Comparison of ENCODE assay signal across 8 cellular contexts in genomic region chr1:149927535-149928387, GRCh38. TPM values are rescaled to one million over a fixed set of nuclear protein-coding genes. Genes with fewer than 3 reads are reported as not detected.
DNase-seq lines count a peak whose midpoint lies in the region; ATAC-seq and TF ChIP-seq lines count a peak whose summit lies in the region.

Gene SF3B4 (minus strand): TSS chr1:149927803. CDS start chr1:149927759, 44 bp downstream.

- no peaks in the 10 kb centered on the region for H3K9me3 ChIP-seq in HUES48 (ENCODE audit: control insufficient read depth, insufficient read depth, low read length)
- H3K9me3 ChIP-seq in NT2/D1 (ENCODE audit: insufficient read depth, low read length) = no peaks in the 10 kb centered on the region
- no peaks in the 10 kb centered on the region for H3K9me3 ChIP-seq in endocrine pancreas (ENCODE audit: control insufficient read depth, low read length)

- no peaks in the 10 kb centered on the region for H3K27me3 ChIP-seq in HUES48 (ENCODE audit: control insufficient read depth, insufficient read depth, low read length)
- no peaks in the 10 kb centered on the region for H3K27me3 ChIP-seq in NT2/D1 (ENCODE audit: insufficient read depth, insufficient read length)
- H3K27me3 ChIP-seq in endocrine pancreas (ENCODE audit: control insufficient read depth, insufficient read depth, low read length) = no peaks in the 10 kb centered on the region
- no peaks in the 10 kb centered on the region for H3K27me3 ChIP-seq in mesendoderm (ENCODE audit: insufficient read depth, low read length, poor library complexity)

- peak within 1 kb of the TSS; percentile 95 for H3K56ac ChIP-seq in mesendoderm (ENCODE audit: low read length)

- H2BK120ac ChIP-seq in mesendoderm (ENCODE audit: low read depth, low read length) = no peak within 1 kb of the TSS

- CTCF ChIA-PET in Calu3 (lab: Charles Lee) = interaction anchor here (1.0 kb wide), 1 partner anchor 40 kb away, joined by 4 read pairs; a partner anchor contains a TSS
- CTCF ChIA-PET in activated CD8-positive, alpha-beta memory T cell treated with anti-CD3 and anti-CD28 coated beads, Interleukin-2, amount 10 ng/mL, durations not matched to agents 7 days and 5 days (lab: Charles Lee) = interaction anchor here (1.0 to 1.9 kb wide), 5 partner anchors 28 to 259 kb away, joined by 4 to 10 read pairs (median 5); a partner anchor contains a TSS

- H3K4ac ChIP-seq in mesendoderm (ENCODE audit: low read depth, low read length) = peak within 1 kb of the TSS; percentile 84

- H3K79me2 ChIP-seq in mesendoderm (ENCODE audit: control insufficient read depth, insufficient read depth, low read length) = peaks cover 27% of the 10 kb centered on the region

- peak within 1 kb of the TSS; percentile 65 for H2BK5ac ChIP-seq in mesendoderm (ENCODE audit: low read length)

- H3K79me1 ChIP-seq in mesendoderm (ENCODE audit: low read length) = peaks cover 17% of the 10 kb centered on the region

- peak within 1 kb of the TSS; percentile 95 for H3K18ac ChIP-seq in mesendoderm (ENCODE audit: low read length)

- H3K9me3 Mint-ChIP-seq in Calu3 (ENCODE audit: low read depth, unreplicated experiment) = no peaks in the 10 kb centered on the region
- H3K9me3 Mint-ChIP-seq in activated CD8-positive, alpha-beta memory T cell treated with anti-CD3 and anti-CD28 coated beads, Interleukin-2, amount 10 ng/mL, durations not matched to agents 7 days and 5 days (ENCODE audit: low read depth) = no peaks in the 10 kb centered on the region

- peak within 1 kb of the TSS; percentile 6 for H4K5ac ChIP-seq in mesendoderm (ENCODE audit: low read length)

- peak within 1 kb of the TSS; percentile 72 for H2AK5ac ChIP-seq in mesendoderm (ENCODE audit: low read length)

- no peaks in the 10 kb centered on the region for H3K27me3 Mint-ChIP-seq in Calu3 (ENCODE audit: unreplicated experiment)
- no peaks in the 10 kb centered on the region for H3K27me3 Mint-ChIP-seq in activated CD8-positive, alpha-beta memory T cell treated with anti-CD3 and anti-CD28 coated beads, Interleukin-2, amount 10 ng/mL, durations not matched to agents 7 days and 5 days

- H3K4me2 ChIP-seq in mesendoderm (ENCODE audit: low read length) = peak within 1 kb of the TSS; percentile 83

- intact Hi-C loops in Calu3 (cut with micrococcal nuclease; ENCODE audit: unreplicated experiment) = no loop called here

- no peak for TF ChIP-seq CTCF in Calu3 (IDR thresholded peaks at IDR 0.05; ENCODE audit: unreplicated experiment)

- peak within 1 kb of the TSS; percentile 99 for H3K27ac ChIP-seq in HUES48 (ENCODE audit: low read depth, low read length)
- H3K27ac ChIP-seq in mesendoderm (ENCODE audit: low read depth, low read length) = peak within 1 kb of the TSS; percentile 94

- H3K4me3 Mint-ChIP-seq in Calu3 (ENCODE audit: low read depth, unreplicated experiment) = peak within 1 kb of the TSS; percentile 91
- peak within 1 kb of the TSS; percentile 100 for H3K4me3 Mint-ChIP-seq in activated CD8-positive, alpha-beta memory T cell treated with anti-CD3 and anti-CD28 coated beads, Interleukin-2, amount 10 ng/mL, durations not matched to agents 7 days and 5 days

- TSS peak; percentile 98 for BruUV-seq in Calu3 (replicated peaks; lab: Mats Ljungman, UMichigan)

- no peak within 1 kb of the TSS for H2BK15ac ChIP-seq in mesendoderm (replicated peaks; ENCODE audit: low read depth)

- H3K4me3 ChIP-seq in HUES48 (ENCODE audit: low read depth, low read length) = peak within 1 kb of the TSS; percentile 89
- H3K4me3 ChIP-seq in NT2/D1 (ENCODE audit: insufficient read length, low read depth) = peak within 1 kb of the TSS; percentile 98
- H3K4me3 ChIP-seq in endocrine pancreas (ENCODE audit: control insufficient read depth, insufficient read depth, low read length) = peak within 1 kb of the TSS; percentile 92
- H3K4me3 ChIP-seq in mesendoderm (ENCODE audit: low read length) = peak within 1 kb of the TSS; percentile 99

- H3K27ac Mint-ChIP-seq in Calu3 (ENCODE audit: unreplicated experiment) = peak within 1 kb of the TSS; percentile 77
- H3K27ac Mint-ChIP-seq in activated CD8-positive, alpha-beta memory T cell treated with anti-CD3 and anti-CD28 coated beads, Interleukin-2, amount 10 ng/mL, durations not matched to agents 7 days and 5 days = peak within 1 kb of the TSS; percentile 94

- DNase-seq in Calu3 (peak; percentile 97), NT2/D1 (ENCODE audit: low read depth, low spot score) (peak; percentile 97), mesendoderm (peak; percentile 97)
- peak; percentile 98 for DNase-seq in activated CD8-positive, alpha-beta memory T cell treated with anti-CD3 and anti-CD28 coated beads, Interleukin-2, amount 10 ng/mL, durations not matched to agents 7 days and 5 days
- DNase-seq in stimulated activated CD8-positive, alpha-beta memory T cell treated with anti-CD3 and anti-CD28 coated beads, Interleukin-12 subunit alpha, Interleukin-12 subunit beta, amount 100 ng/mL, for 4 hours (ENCODE audit: low read depth) = peak; percentile 91

- peak; percentile 94 for ATAC-seq in GM21423 (IDR thresholded peaks at IDR 0.05; ENCODE audit: unreplicated experiment)
- peak; percentile 98 for ATAC-seq in activated CD8-positive, alpha-beta memory T cell treated with anti-CD3 and anti-CD28 coated beads, Interleukin-2, amount 10 ng/mL, durations not matched to agents 7 days and 5 days

- peak within 1 kb of the TSS; percentile 92 for H3K9ac ChIP-seq in HUES48 (ENCODE audit: low read depth, low read length)
- H3K9ac ChIP-seq in NT2/D1 (ENCODE audit: insufficient read length, low read depth) = peak within 1 kb of the TSS; percentile 98
- peak within 1 kb of the TSS; percentile 77 for H3K9ac ChIP-seq in endocrine pancreas (ENCODE audit: control insufficient read depth, insufficient read depth, low read length)
- peak within 1 kb of the TSS; percentile 93 for H3K9ac ChIP-seq in mesendoderm (ENCODE audit: low read length)

- no CpG with 5 or more reads among the region's 48 CpGs for WGBS in mesendoderm (ENCODE audit: extremely low coverage, insufficient coverage, low lambda C conversion rate)

- H3K4me1 ChIP-seq in HUES48 (ENCODE audit: control insufficient read depth, insufficient read depth, low read length) (peaks cover 13% of the 10 kb centered on the region), NT2/D1 (ENCODE audit: insufficient read depth, insufficient read length) (peaks cover 10% of the 10 kb centered on the region), endocrine pancreas (ENCODE audit: control insufficient read depth, insufficient read depth, low read length) (peaks cover 3% of the 10 kb centered on the region), mesendoderm (ENCODE audit: control insufficient read depth, low read depth, low read length) (peaks cover 5% of the 10 kb centered on the region)

- peaks cover 53% of the 10 kb centered on the region for H3K4me1 Mint-ChIP-seq in Calu3 (ENCODE audit: low read depth, unreplicated experiment)
- peaks cover 61% of the 10 kb centered on the region for H3K4me1 Mint-ChIP-seq in activated CD8-positive, alpha-beta memory T cell treated with anti-CD3 and anti-CD28 coated beads, Interleukin-2, amount 10 ng/mL, durations not matched to agents 7 days and 5 days

- peak within 1 kb of the TSS; percentile 43 for H4K8ac ChIP-seq in mesendoderm (ENCODE audit: low read depth, low read length)

- no peak within 1 kb of the TSS for H3K23ac ChIP-seq in mesendoderm (ENCODE audit: low read length)

- peaks cover 40% of the 10 kb centered on the region for H3K36me3 ChIP-seq in HUES48 (ENCODE audit: control insufficient read depth, insufficient read depth, low read length)
- peaks cover 74% of the 10 kb centered on the region for H3K36me3 ChIP-seq in NT2/D1 (ENCODE audit: insufficient read depth, insufficient read length, low read length)
- H3K36me3 ChIP-seq in endocrine pancreas (ENCODE audit: control insufficient read depth, insufficient read depth, low read length) = peaks cover 3% of the 10 kb centered on the region
- H3K36me3 ChIP-seq in mesendoderm (ENCODE audit: control insufficient read depth, insufficient read depth, low read length) = peaks cover 18% of the 10 kb centered on the region

- peaks cover 69% of the 10 kb centered on the region for H3K36me3 Mint-ChIP-seq in Calu3 (ENCODE audit: insufficient read depth, unreplicated experiment)
- H3K36me3 Mint-ChIP-seq in activated CD8-positive, alpha-beta memory T cell treated with anti-CD3 and anti-CD28 coated beads, Interleukin-2, amount 10 ng/mL, durations not matched to agents 7 days and 5 days = peaks cover 40% of the 10 kb centered on the region

RNA-seq across cellular contexts. Expression of gene SF3B4, which starts in this region (rescaled TPM):
- total RNA-seq in Calu3 (2022) = 167 and 188 TPM in 2 replicates
- 100 to 1,000 TPM in 1 of 2 experiments, 10 to 100 TPM in 1; 79.4 to 109 TPM for total RNA-seq in activated CD8-positive, alpha-beta memory T cell treated with anti-CD3 and anti-CD28 coated beads, Interleukin-2, amount 10 ng/mL, durations not matched to agents 7 days and 5 days
- polyA plus RNA-seq in mesendoderm (2013, experiment 1 of 2) = 146 TPM
- 148 TPM for polyA plus RNA-seq in mesendoderm (2013, experiment 2 of 2)

Comparison
In these comparisons a context has a peak if more than half of its experiments do, and no peak if none do; other contexts are left out.
1. Peak in every context shown above with its lines: DNase-seq, ATAC-seq, H3K4me3 ChIP-seq and H3K27ac ChIP-seq.